14 cellular contexts compared by ENCODE assay signal in genomic region chrX:7159132-7159861, GRCh38. TPM values are rescaled to one million over a fixed set of nuclear protein-coding genes. Genes with fewer than 3 reads are reported as not detected.
DNase-seq lines count a peak whose midpoint lies in the region; ATAC-seq and TF ChIP-seq lines count a peak whose summit lies in the region.
"Had no signal": no experiment of that assay in that cellular context is flagged by ENCODE, and none has a peak within 500 bp of the region (broad histone marks: within the 10 kb centered on the region; RNA-seq: fewer than 3 reads in every experiment).

No MANE protein-coding gene starts in this region.

- intact Hi-C loops in left lung (cut with DNase I), result no loop called here

- H3K36me3 ChIP-seq in Karpas-422 (ENCODE audit: insufficient read depth, low read length) (peaks cover 13% of the 10 kb centered on the region), left lung (no peaks in the 10 kb centered on the region)
- H3K36me3 ChIP-seq: esophagus squamous epithelium had no signal

- H3K9ac ChIP-seq in Karpas-422 (ENCODE audit: low read length), result no peak overlapping the region

- H3K4me1 ChIP-seq in Karpas-422 (ENCODE audit: low read length), result peaks cover 54% of the 10 kb centered on the region
- H3K4me1 ChIP-seq in left lung, result no peaks in the 10 kb centered on the region

- no peak overlapping the region for H3K4me2 ChIP-seq in Karpas-422 (ENCODE audit: low read depth, low read length, poor library complexity, severe bottlenecking)

- H3K9me3 ChIP-seq in Karpas-422 (ENCODE audit: low read length) (no peaks in the 10 kb centered on the region), left lung (no peaks in the 10 kb centered on the region)
- H3K9me3 ChIP-seq: esophagus squamous epithelium had no signal

- H3K79me2 ChIP-seq in Karpas-422 (ENCODE audit: low read length), result peaks cover 90% of the 10 kb centered on the region

- peak; percentile 52 for DNase-seq in AG09309 (ENCODE audit: low read depth)
- DNase-seq in Karpas-422, result no peak
- peak; percentile 53 for DNase-seq in astrocyte of the hippocampus (ENCODE audit: low read depth, low spot score)
- peak in 1 of 2 donors; percentile 35 for DNase-seq in left lung
- DNase-seq in HT-29 (ENCODE audit: low spot score), result no peak
- DNase-seq in stimulated activated naive CD4-positive, alpha-beta T cell treated with Interleukin-2 at 50 U/mL for 16 hours (lab: John Stamatoyannopoulos, UW), result no peak
- DNase-seq: activated CD4-positive, alpha-beta memory T cell treated with anti-CD3 and anti-CD28 coated beads, Interleukin-2, amount 10 ng/mL, durations not matched to agents 7 days and 5 days; cerebellar nuclear complex; esophagus squamous epithelium; stimulated activated CD4-positive, alpha-beta T cell treated with anti-CD3 and anti-CD28 coated beads, Interleukin-1b, Interleukin-23, amount 100 ng/mL, for 48 hours; stimulated activated naive B cell treated with anti-CD40 and anti-IgM and Interleukin-4, amounts not matched to agents 10 μg/mL and 1 μg/mL and 100 μg/mL, for 72 hours; T-helper 9 cell had no signal

- ATAC-seq in left lung, result peak; percentile 93
- no peak for ATAC-seq in GM21825 (IDR thresholded peaks at IDR 0.05; ENCODE audit: unreplicated experiment)
- ATAC-seq in GM19455 (IDR thresholded peaks at IDR 0.05; ENCODE audit: unreplicated experiment), result no peak
- ATAC-seq: stimulated activated naive B cell treated with anti-CD40 and anti-IgM and Interleukin-4, amounts not matched to agents 10 μg/mL and 1 μg/mL and 100 μg/mL, for 72 hours had no signal

- H3K4me3 ChIP-seq in AG09309 (ENCODE audit: control insufficient read depth, low read depth, low read length) (no peak overlapping the region), Karpas-422 (ENCODE audit: low read length) (no peak overlapping the region), left lung (no peak overlapping the region)
- H3K4me3 ChIP-seq: esophagus squamous epithelium had no signal

- H2AFZ ChIP-seq in Karpas-422 (ENCODE audit: low read length), result no peak overlapping the region

- H4K20me1 ChIP-seq in Karpas-422 (ENCODE audit: insufficient read depth, low read depth, low read length), result no peaks in the 10 kb centered on the region

- TF ChIP-seq CTCF in AG09309 (IDR thresholded peaks at IDR 0.05; ENCODE audit: control insufficient read depth, insufficient read depth, low read depth, low read length, missing control alignments) (no peak), left lung (IDR thresholded peaks at IDR 0.05) (no peak)

- H3K9me2 ChIP-seq in Karpas-422 (replicated peaks; ENCODE audit: insufficient read depth, low read length), result no peaks in the 10 kb centered on the region

- peak overlapping the region; percentile 31; the same call in 1 of the 2 replicates for H3K27ac ChIP-seq in Karpas-422 (ENCODE audit: low read length)
- no peak overlapping the region for H3K27ac ChIP-seq in left lung
- H3K27ac ChIP-seq: esophagus squamous epithelium had no signal

- no peaks in the 10 kb centered on the region for H3K27me3 ChIP-seq in Karpas-422 (ENCODE audit: low read length)
- no peaks in the 10 kb centered on the region for H3K27me3 ChIP-seq in left lung
- H3K27me3 ChIP-seq: esophagus squamous epithelium had no signal

RNA-seq across cellular contexts. Expression of gene PUDP, which starts 11.3 kb away (rescaled TPM):
- 36.8 and 41.2 TPM in 2 replicates for total RNA-seq in Karpas-422 (2014; rRNA removed; shearing (Covaris generic); ENCODE audit: low replicate concordance)
- total RNA-seq in left lung, result 10 to 100 TPM; 13.8 to 26.1 TPM
- total RNA-seq in HT-29 (2014; rRNA removed; shearing (Covaris generic)), result 3.4 and 4.6 TPM in 2 replicates

RNA-seq across cellular contexts. Expression of gene STS, which starts 11.8 kb away (rescaled TPM):
- total RNA-seq in Karpas-422 (2014; rRNA removed; shearing (Covaris generic); ENCODE audit: low replicate concordance), result 15.6 and 28.5 TPM in 2 replicates
- 10 to 100 TPM; 13.7 to 33.8 TPM for total RNA-seq in left lung
- 1.7 and 2.6 TPM in 2 replicates for total RNA-seq in HT-29 (2014; rRNA removed; shearing (Covaris generic))

Comparison
In these comparisons a context has a peak if more than half of its experiments do, and no peak if none do; other contexts are left out.
1. DNase-seq: peak in AG09309 (single experiment) and astrocyte of the hippocampus (single experiment); none in Karpas-422 (single experiment), HT-29 (single experiment) and stimulated activated naive CD4-positive, alpha-beta T cell treated with Interleukin-2 at 50 U/mL for 16 hours (single experiment).